21 cellular contexts compared by ENCODE assay signal in the genomic region with DNA sequence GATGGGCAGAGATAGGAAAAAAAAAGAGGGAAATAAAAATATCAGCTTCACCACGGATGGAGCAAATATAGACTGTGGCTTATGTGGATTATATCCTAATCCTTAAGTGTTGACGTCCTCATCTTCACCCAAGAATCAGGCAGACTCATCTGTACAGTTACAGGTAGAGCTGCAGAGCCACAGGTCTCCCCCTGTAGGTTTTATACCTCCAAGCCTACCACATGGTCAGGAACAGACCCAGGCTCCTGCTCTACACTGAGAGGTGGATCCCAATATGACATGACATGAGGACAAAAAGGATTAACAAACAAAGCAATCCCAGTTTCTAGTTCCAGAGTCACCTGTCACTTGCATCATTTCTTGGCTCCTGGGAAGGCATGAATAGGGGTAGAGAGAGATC.
"Had no signal": no experiment of that assay in that cellular context is flagged by ENCODE, and none has a peak within 500 bp of the region (broad histone marks: within the 10 kb centered on the region; RNA-seq: fewer than 3 reads in every experiment).

No MANE protein-coding gene starts in this region.

- ATAC-seq: activated T-helper 17 cell treated with anti-CD3 and anti-CD28 coated beads, Interleukin-2, amount 50 U/mL, for 72 hours; effector memory CD8-positive, alpha-beta T cell; gastroesophageal sphincter; heart left ventricle; left cardiac atrium; natural killer cell treated with Interleukin-12 subunit alpha and Interleukin-12 subunit beta and Interleukin-15 and Interleukin-18, amount 100 ng/mL, for 72 hours; psoas muscle; right cardiac atrium had no signal

- H3K9me3 ChIP-seq: esophagus squamous epithelium, gastroesophageal sphincter, heart left ventricle, ovary, psoas muscle, thyroid gland had no signal

- H3K36me3 Mint-ChIP-seq: activated naive CD8-positive, alpha-beta T cell treated with anti-CD3 and anti-CD28 coated beads for 36 hours; natural killer cell treated with Interleukin-12 subunit alpha and Interleukin-12 subunit beta and Interleukin-15 and Interleukin-18, amount 100 ng/mL, for 72 hours had no signal

- H3K27ac Mint-ChIP-seq: activated naive CD8-positive, alpha-beta T cell treated with anti-CD3 and anti-CD28 coated beads for 36 hours; activated T-cell treated with anti-CD3 and anti-CD28 coated beads, Interleukin-2, amount 50 U/mL, for 24 hours; activated T-helper 17 cell treated with anti-CD3 and anti-CD28 coated beads, Interleukin-2, amount 50 U/mL, for 72 hours; effector memory CD8-positive, alpha-beta T cell; natural killer cell treated with Interleukin-12 subunit alpha and Interleukin-12 subunit beta and Interleukin-15 and Interleukin-18, amount 100 ng/mL, for 72 hours; stimulated activated naive CD8-positive, alpha-beta T cell treated with anti-CD3 and anti-CD28 coated beads, Interleukin-15, Interleukin-2, amounts not matched to agents 100 ng/mL and 50 ng/mL, for 24 hours; T-helper 2 cell treated with Interferon-gamma antibody and Interleukin-4, amounts not matched to agents 5 μg/mL and 100 μg/mL, for 36 hours had no signal

- H3K4me3 Mint-ChIP-seq: activated naive CD8-positive, alpha-beta T cell treated with anti-CD3 and anti-CD28 coated beads for 36 hours; activated T-cell treated with anti-CD3 and anti-CD28 coated beads, Interleukin-2, amount 50 U/mL, for 24 hours; activated T-helper 17 cell treated with anti-CD3 and anti-CD28 coated beads, Interleukin-2, amount 50 U/mL, for 72 hours; effector memory CD8-positive, alpha-beta T cell; natural killer cell treated with Interleukin-12 subunit alpha and Interleukin-12 subunit beta and Interleukin-15 and Interleukin-18, amount 100 ng/mL, for 72 hours; stimulated activated naive CD8-positive, alpha-beta T cell treated with anti-CD3 and anti-CD28 coated beads, Interleukin-15, Interleukin-2, amounts not matched to agents 100 ng/mL and 50 ng/mL, for 24 hours; T-helper 2 cell treated with Interferon-gamma antibody and Interleukin-4, amounts not matched to agents 5 μg/mL and 100 μg/mL, for 36 hours had no signal

- DNase-seq: activated naive CD4-positive, alpha-beta T cell treated with Interleukin-2 at 50 U/mL for 16 hours; activated naive CD8-positive, alpha-beta T cell treated with anti-CD3 and anti-CD28 coated beads for 36 hours; activated T-cell treated with anti-CD3 and anti-CD28 coated beads, Interleukin-2, amount 50 U/mL, for 24 hours; central memory CD4-positive, alpha-beta T cell; effector memory CD8-positive, alpha-beta T cell; esophagus squamous epithelium; heart left ventricle; islet precursor cell; left cardiac atrium; ovary; psoas muscle; right cardiac atrium; stimulated activated CD4-positive, alpha-beta T cell treated with anti-CD3 and anti-CD28 coated beads, Interleukin-12 subunit alpha, Interleukin-12 subunit beta, amount 100 ng/mL, for 4 hours; stimulated activated CD4-positive, alpha-beta T cell treated with anti-CD3 and anti-CD28 coated beads, Interleukin-4, amount 100 ng/mL, for 4 hours; substantia nigra; thyroid gland had no signal

- H3K4me1 ChIP-seq: heart left ventricle, psoas muscle had no signal

- H3K27me3 Mint-ChIP-seq: activated naive CD8-positive, alpha-beta T cell treated with anti-CD3 and anti-CD28 coated beads for 36 hours; activated T-cell treated with anti-CD3 and anti-CD28 coated beads, Interleukin-2, amount 50 U/mL, for 24 hours; activated T-helper 17 cell treated with anti-CD3 and anti-CD28 coated beads, Interleukin-2, amount 50 U/mL, for 72 hours; effector memory CD8-positive, alpha-beta T cell; natural killer cell treated with Interleukin-12 subunit alpha and Interleukin-12 subunit beta and Interleukin-15 and Interleukin-18, amount 100 ng/mL, for 72 hours; stimulated activated naive CD8-positive, alpha-beta T cell treated with anti-CD3 and anti-CD28 coated beads, Interleukin-15, Interleukin-2, amounts not matched to agents 100 ng/mL and 50 ng/mL, for 24 hours had no signal

- H3K4me1 Mint-ChIP-seq: activated naive CD8-positive, alpha-beta T cell treated with anti-CD3 and anti-CD28 coated beads for 36 hours; activated T-helper 17 cell treated with anti-CD3 and anti-CD28 coated beads, Interleukin-2, amount 50 U/mL, for 72 hours had no signal

- H3K27ac ChIP-seq: esophagus squamous epithelium, gastroesophageal sphincter, heart left ventricle, ovary, psoas muscle, thyroid gland had no signal

- H3K36me3 ChIP-seq: esophagus squamous epithelium, gastroesophageal sphincter, heart left ventricle, ovary, thyroid gland had no signal

- H3K9me3 Mint-ChIP-seq: activated naive CD8-positive, alpha-beta T cell treated with anti-CD3 and anti-CD28 coated beads for 36 hours; activated T-cell treated with anti-CD3 and anti-CD28 coated beads, Interleukin-2, amount 50 U/mL, for 24 hours; activated T-helper 17 cell treated with anti-CD3 and anti-CD28 coated beads, Interleukin-2, amount 50 U/mL, for 72 hours; natural killer cell treated with Interleukin-12 subunit alpha and Interleukin-12 subunit beta and Interleukin-15 and Interleukin-18, amount 100 ng/mL, for 72 hours; stimulated activated naive CD8-positive, alpha-beta T cell treated with anti-CD3 and anti-CD28 coated beads, Interleukin-15, Interleukin-2, amounts not matched to agents 100 ng/mL and 50 ng/mL, for 24 hours; T-helper 2 cell treated with Interferon-gamma antibody and Interleukin-4, amounts not matched to agents 5 μg/mL and 100 μg/mL, for 36 hours had no signal

- H3K27me3 ChIP-seq: esophagus squamous epithelium, gastroesophageal sphincter, heart left ventricle, ovary, thyroid gland had no signal

- H3K4me3 ChIP-seq: esophagus squamous epithelium, gastroesophageal sphincter, heart left ventricle, ovary, psoas muscle, thyroid gland had no signal
